ENCODE assay signal across 9 cellular contexts in genomic region chr11:75341583-75341982, GRCh38. TPM values are rescaled to one million over a fixed set of nuclear protein-coding genes. Genes with fewer than 3 reads are reported as not detected.
DNase-seq lines count a peak whose midpoint lies in the region; TF ChIP-seq lines count a peak whose summit lies in the region.
"Had no signal": no experiment of that assay in that cellular context is flagged by ENCODE, and none has a peak within 500 bp of the region (broad histone marks: within the 10 kb centered on the region; RNA-seq: fewer than 3 reads in every experiment).

No MANE protein-coding gene starts in this region.

- H3K9me3 ChIP-seq in ascending aorta (no peaks in the 10 kb centered on the region), mesodermal cell (ENCODE audit: control insufficient read depth, low read length) (no peaks in the 10 kb centered on the region), SK-N-SH (no peaks in the 10 kb centered on the region)

- POLR2A ChIA-PET in SK-N-SH (lab: Yijun Ruan, JAX): interaction anchor here (1.4 to 1.5 kb wide), 2 partner anchors 11 to 14 kb away, joined by 5 to 15 read pairs; no protein-coding TSS in a partner anchor

- DNase-seq in activated naive CD4-positive, alpha-beta T cell treated with anti-CD3 and anti-CD28 coated beads for 36 hours: no peak
- DNase-seq in activated naive CD4-positive, alpha-beta T cell (lab: John Stamatoyannopoulos, UW): no peak
- DNase-seq in ascending aorta (ENCODE audit: low spot score in 2 of 2) (no peak), type B pancreatic cell (ENCODE audit: extremely low spot score, unreplicated experiment) (no peak), HPDE6-E6E7 (ENCODE audit: extremely low spot score) (no peak), SK-N-SH (no peak)
- DNase-seq in stimulated activated CD8-positive, alpha-beta memory T cell treated with anti-CD3 and anti-CD28 coated beads, Interleukin-4, amount 100 ng/mL, for 48 hours: no peak
- DNase-seq: activated T-cell treated with anti-CD3 and anti-CD28 coated beads for 4 hours had no signal

- H3K9ac ChIP-seq in SK-N-SH: no peak overlapping the region

- TF ChIP-seq CTCF in ascending aorta (IDR thresholded peaks at IDR 0.05) (no peak), type B pancreatic cell (conservative IDR thresholded peaks at IDR 0.05) (no peak), SK-N-SH (IDR thresholded peaks at IDR 0.05) (no peak)

- H3K4me3 ChIP-seq in ascending aorta (no peak overlapping the region), mesodermal cell (ENCODE audit: extremely low read depth, insufficient read depth, low read length, poor library complexity, severe bottlenecking) (no peak overlapping the region), SK-N-SH (ENCODE audit: low read depth in 2 of 2, low read length in 1 of 2) (no peak overlapping the region)

- H3K27me3 Mint-ChIP-seq in activated naive CD4-positive, alpha-beta T cell treated with anti-CD3 and anti-CD28 coated beads for 36 hours (ENCODE audit: low read depth): no peaks in the 10 kb centered on the region
- H3K27me3 Mint-ChIP-seq in type B pancreatic cell: no peaks in the 10 kb centered on the region

- H3K27me3 ChIP-seq in ascending aorta (no peaks in the 10 kb centered on the region), SK-N-SH (ENCODE audit: insufficient read depth) (no peaks in the 10 kb centered on the region)

- TF ChIP-seq EP300 in SK-N-SH (IDR thresholded peaks at IDR 0.05; ENCODE audit: borderline replicate concordance in 1 of 2, low read depth in 1 of 2, low read length in 1 of 2): no peak

- intact Hi-C loops in activated naive CD4-positive, alpha-beta T cell treated with anti-CD3 and anti-CD28 coated beads for 36 hours (cut with micrococcal nuclease): loop anchor here (10.0 kb wide), 1 partner anchor 847 kb away; the partner anchor contains the start of gene LIPT2
- intact Hi-C loops in ascending aorta (cut with DNase I): no loop called here

- H3F3A ChIP-seq in SK-N-SH (replicated peaks; ENCODE audit: insufficient read depth): no peaks in the 10 kb centered on the region

- CTCF ChIA-PET in activated naive CD4-positive, alpha-beta T cell treated with anti-CD3 and anti-CD28 coated beads for 36 hours (lab: Charles Lee): interaction anchor here (0.7 to 9.0 kb wide), 9 partner anchors 8 to 201 kb away, joined by 3 to 79 read pairs (median 7); partner anchors contain the start of gene ARRB1
- CTCF ChIA-PET in SK-N-SH (lab: Yijun Ruan, JAX): interaction anchor here (0.9 to 6.6 kb wide), 6 partner anchors 10 to 93 kb away, joined by 3 to 46 read pairs (median 14); partner anchors contain the start of gene ARRB1

- peak overlapping the region; percentile 88 for H3K27ac Mint-ChIP-seq in activated naive CD4-positive, alpha-beta T cell treated with anti-CD3 and anti-CD28 coated beads for 36 hours
- no peak overlapping the region for H3K27ac Mint-ChIP-seq in type B pancreatic cell

- H3K4me3 Mint-ChIP-seq in activated naive CD4-positive, alpha-beta T cell treated with anti-CD3 and anti-CD28 coated beads for 36 hours: no peak overlapping the region
- peak overlapping the region; percentile 45 for H3K4me3 Mint-ChIP-seq in type B pancreatic cell

- H3K9me2 ChIP-seq in SK-N-SH: no peaks in the 10 kb centered on the region

- no peak overlapping the region for H2AFZ ChIP-seq in SK-N-SH (ENCODE audit: low read depth)

- H3K36me3 Mint-ChIP-seq in activated naive CD4-positive, alpha-beta T cell treated with anti-CD3 and anti-CD28 coated beads for 36 hours (ENCODE audit: low read depth): no peaks in the 10 kb centered on the region
- H3K36me3 Mint-ChIP-seq in type B pancreatic cell: no peaks in the 10 kb centered on the region

- H3K4me1 ChIP-seq in ascending aorta: peaks cover 0 to 10% of the 10 kb centered on the region in 2 donors
- H3K4me1 ChIP-seq in mesodermal cell (ENCODE audit: control insufficient read depth, insufficient read depth, low read length, poor library complexity, severe bottlenecking): peaks cover 72% of the 10 kb centered on the region
- peaks cover 57 to 75% of the 10 kb centered on the region in 2 experiments for H3K4me1 ChIP-seq in SK-N-SH (ENCODE audit: control insufficient read depth in 1 of 2, insufficient read depth in 2 of 2, low read depth in 1 of 2, low read length in 1 of 2)

- no peaks in the 10 kb centered on the region for H4K20me1 ChIP-seq in SK-N-SH (ENCODE audit: insufficient read depth)

- H3K27ac ChIP-seq in ascending aorta: peak overlapping the region; percentile 45 to 47
- H3K27ac ChIP-seq in mesodermal cell (ENCODE audit: low read depth, low read length, severe bottlenecking): peak overlapping the region; percentile 90
- H3K27ac ChIP-seq in SK-N-SH (ENCODE audit: low read depth in 2 of 2, low read length in 1 of 2): no peak overlapping the region

- H3K36me3 ChIP-seq in ascending aorta (no peaks in the 10 kb centered on the region), mesodermal cell (ENCODE audit: control insufficient read depth, insufficient read depth, low read length) (no peaks in the 10 kb centered on the region), SK-N-SH (replicated peaks in 1 of 2; ENCODE audit: control insufficient read depth in 1 of 2, insufficient read depth in 2 of 2, low read length in 1 of 2) (no peaks in the 10 kb centered on the region)

- no peak for TF ChIP-seq RAD21 in SK-N-SH (IDR thresholded peaks at IDR 0.05; ENCODE audit: low read length)

- no peak overlapping the region for H3K4me2 ChIP-seq in SK-N-SH

- H3K9me3 Mint-ChIP-seq in activated naive CD4-positive, alpha-beta T cell treated with anti-CD3 and anti-CD28 coated beads for 36 hours: no peaks in the 10 kb centered on the region
- no peaks in the 10 kb centered on the region for H3K9me3 Mint-ChIP-seq in type B pancreatic cell

- WGBS in mesodermal cell (ENCODE audit: insufficient coverage in 2 of 2), 2 experiments: 87 to 94% methylated on average over 4 of the region's 4 CpGs
- 90% methylated on average over 3 of the region's 4 CpGs for WGBS in SK-N-SH (ENCODE audit: low lambda C conversion rate)

- no peaks in the 10 kb centered on the region for H3K79me2 ChIP-seq in SK-N-SH (ENCODE audit: insufficient read depth)

- peaks cover 97% of the 10 kb centered on the region for H3K4me1 Mint-ChIP-seq in activated naive CD4-positive, alpha-beta T cell treated with anti-CD3 and anti-CD28 coated beads for 36 hours (ENCODE audit: low read depth)
- peaks cover 73% of the 10 kb centered on the region for H3K4me1 Mint-ChIP-seq in type B pancreatic cell (ENCODE audit: unreplicated experiment)

TF ChIP-seq in SK-N-SH, 30 proteins besides CTCF, POLR2A, EP300 and RAD21 (continues in another document):
- TF ChIP-seq RCOR1 (IDR thresholded peaks at IDR 0.05; ENCODE audit: low read length) (no peak), CHD2 (IDR thresholded peaks at IDR 0.05; ENCODE audit: low read length, partially characterized antibody) (no peak), NFIC (IDR thresholded peaks at IDR 0.05; ENCODE audit: borderline replicate concordance) (no peak), REST (IDR thresholded peaks at IDR 0.05; ENCODE audit: low read depth, low read length) (no peak), FOXJ3 (CRISPR knock-in tag; IDR thresholded peaks at IDR 0.05) (no peak)
- TF ChIP-seq, protein P1, sequence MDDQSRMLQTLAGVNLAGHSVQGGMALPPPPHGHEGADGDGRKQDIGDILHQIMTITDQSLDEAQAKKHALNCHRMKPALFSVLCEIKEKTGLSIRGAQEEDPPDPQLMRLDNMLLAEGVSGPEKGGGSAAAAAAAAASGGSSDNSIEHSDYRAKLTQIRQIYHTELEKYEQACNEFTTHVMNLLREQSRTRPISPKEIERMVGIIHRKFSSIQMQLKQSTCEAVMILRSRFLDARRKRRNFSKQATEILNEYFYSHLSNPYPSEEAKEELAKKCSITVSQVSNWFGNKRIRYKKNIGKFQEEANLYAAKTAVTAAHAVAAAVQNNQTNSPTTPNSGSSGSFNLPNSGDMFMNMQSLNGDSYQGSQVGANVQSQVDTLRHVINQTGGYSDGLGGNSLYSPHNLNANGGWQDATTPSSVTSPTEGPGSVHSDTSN (IDR thresholded peaks at IDR 0.05): no peak

RNA-seq across cellular contexts. Expression of gene ARRB1, which starts 9.9 kb away (rescaled TPM):
- total RNA-seq in activated naive CD4-positive, alpha-beta T cell treated with anti-CD3 and anti-CD28 coated beads for 36 hours: 10 to 100 TPM; 15.7 to 16.6 TPM
- total RNA-seq in ascending aorta: 78.2 TPM
- 27.5 TPM for polyA plus RNA-seq in mesodermal cell (2013, experiment 1 of 2)
- polyA plus RNA-seq in mesodermal cell (2013, experiment 2 of 2): 25.6 TPM
- total RNA-seq in type B pancreatic cell (ENCODE audit: low replicate concordance): 32.7 and 32.8 TPM in 2 replicates
- 6.7 and 7.0 TPM in 2 replicates for polyA plus RNA-seq in SK-N-SH (2012; rRNA removed)
- 4.4 and 6.0 TPM in 2 replicates for polyA plus RNA-seq in SK-N-SH (2012; cell fraction: cytosol; rRNA removed)
- polyA plus RNA-seq in SK-N-SH (2012; cell fraction: nucleus; rRNA removed): 4.8 and 6.6 TPM in 2 replicates

RNA-seq across cellular contexts. Expression of gene RPS3, which starts 57.7 kb away (rescaled TPM):
- total RNA-seq in activated naive CD4-positive, alpha-beta T cell treated with anti-CD3 and anti-CD28 coated beads for 36 hours: 1,000 to 10,000 TPM; 5,069 to 5,116 TPM
- total RNA-seq in ascending aorta (511 TPM), type B pancreatic cell (ENCODE audit: low replicate concordance) (3,170 and 3,442 TPM in 2 replicates)
- 3,157 TPM for polyA plus RNA-seq in mesodermal cell (2013, experiment 1 of 2)
- 3,069 TPM for polyA plus RNA-seq in mesodermal cell (2013, experiment 2 of 2)
- polyA plus RNA-seq in SK-N-SH (2012; rRNA removed): 4,220 and 4,540 TPM in 2 replicates
- polyA plus RNA-seq in SK-N-SH (2012; cell fraction: cytosol; rRNA removed): 4,994 and 6,484 TPM in 2 replicates
- 1,010 and 1,542 TPM in 2 replicates for polyA plus RNA-seq in SK-N-SH (2012; cell fraction: nucleus; rRNA removed)

Comparison
In these comparisons a context has a peak if more than half of its experiments do, and no peak if none do; other contexts are left out.
1. H3K27ac ChIP-seq: peak in ascending aorta (2 of 2) and mesodermal cell (single experiment); none in SK-N-SH (0 of 2).